ENCODE assay signal across 1 cellular context in genomic region chr2:134668821-134669220, GRCh38.
TF ChIP-seq lines count a peak whose summit lies in the region.

No MANE protein-coding gene starts in this region.

TF ChIP-seq in K562, 482 proteins besides CTCF, POLR2A, EP300 and RAD21 (continued from another document):
- TF ChIP-seq, protein P1, sequence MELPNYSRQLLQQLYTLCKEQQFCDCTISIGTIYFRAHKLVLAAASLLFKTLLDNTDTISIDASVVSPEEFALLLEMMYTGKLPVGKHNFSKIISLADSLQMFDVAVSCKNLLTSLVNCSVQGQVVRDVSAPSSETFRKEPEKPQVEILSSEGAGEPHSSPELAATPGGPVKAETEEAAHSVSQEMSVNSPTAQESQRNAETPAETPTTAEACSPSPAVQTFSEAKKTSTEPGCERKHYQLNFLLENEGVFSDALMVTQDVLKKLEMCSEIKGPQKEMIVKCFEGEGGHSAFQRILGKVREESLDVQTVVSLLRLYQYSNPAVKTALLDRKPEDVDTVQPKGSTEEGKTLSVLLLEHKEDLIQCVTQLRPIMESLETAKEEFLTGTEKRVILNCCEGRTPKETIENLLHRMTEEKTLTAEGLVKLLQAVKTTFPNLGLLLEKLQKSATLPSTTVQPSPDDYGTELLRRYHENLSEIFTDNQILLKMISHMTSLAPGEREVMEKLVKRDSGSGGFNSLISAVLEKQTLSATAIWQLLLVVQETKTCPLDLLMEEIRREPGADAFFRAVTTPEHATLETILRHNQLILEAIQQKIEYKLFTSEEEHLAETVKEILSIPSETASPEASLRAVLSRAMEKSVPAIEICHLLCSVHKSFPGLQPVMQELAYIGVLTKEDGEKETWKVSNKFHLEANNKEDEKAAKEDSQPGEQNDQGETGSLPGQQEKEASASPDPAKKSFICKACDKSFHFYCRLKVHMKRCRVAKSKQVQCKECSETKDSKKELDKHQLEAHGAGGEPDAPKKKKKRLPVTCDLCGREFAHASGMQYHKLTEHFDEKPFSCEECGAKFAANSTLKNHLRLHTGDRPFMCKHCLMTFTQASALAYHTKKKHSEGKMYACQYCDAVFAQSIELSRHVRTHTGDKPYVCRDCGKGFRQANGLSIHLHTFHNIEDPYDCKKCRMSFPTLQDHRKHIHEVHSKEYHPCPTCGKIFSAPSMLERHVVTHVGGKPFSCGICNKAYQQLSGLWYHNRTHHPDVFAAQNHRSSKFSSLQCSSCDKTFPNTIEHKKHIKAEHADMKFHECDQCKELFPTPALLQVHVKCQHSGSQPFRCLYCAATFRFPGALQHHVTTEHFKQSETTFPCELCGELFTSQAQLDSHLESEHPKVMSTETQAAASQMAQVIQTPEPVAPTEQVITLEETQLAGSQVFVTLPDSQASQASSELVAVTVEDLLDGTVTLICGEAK (IDR thresholded peaks at IDR 0.05) = no peak
- TF ChIP-seq, protein P1 (CRISPR knock-in tag; IDR thresholded peaks at IDR 0.05) = no peak
- TF ChIP-seq, protein P2, sequence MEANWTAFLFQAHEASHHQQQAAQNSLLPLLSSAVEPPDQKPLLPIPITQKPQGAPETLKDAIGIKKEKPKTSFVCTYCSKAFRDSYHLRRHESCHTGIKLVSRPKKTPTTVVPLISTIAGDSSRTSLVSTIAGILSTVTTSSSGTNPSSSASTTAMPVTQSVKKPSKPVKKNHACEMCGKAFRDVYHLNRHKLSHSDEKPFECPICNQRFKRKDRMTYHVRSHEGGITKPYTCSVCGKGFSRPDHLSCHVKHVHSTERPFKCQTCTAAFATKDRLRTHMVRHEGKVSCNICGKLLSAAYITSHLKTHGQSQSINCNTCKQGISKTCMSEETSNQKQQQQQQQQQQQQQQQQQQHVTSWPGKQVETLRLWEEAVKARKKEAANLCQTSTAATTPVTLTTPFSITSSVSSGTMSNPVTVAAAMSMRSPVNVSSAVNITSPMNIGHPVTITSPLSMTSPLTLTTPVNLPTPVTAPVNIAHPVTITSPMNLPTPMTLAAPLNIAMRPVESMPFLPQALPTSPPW (CRISPR knock-in tag; IDR thresholded peaks at IDR 0.05) = peak; percentile 36; the same call in 1 of the 2 replicates
